In genomic region chr17:14559220-14559619, GRCh38 we compare ENCODE assay signal across 19 cellular contexts.
"Had no signal": no experiment of that assay in that cellular context is flagged by ENCODE, and none has a peak within 500 bp of the region (broad histone marks: within the 10 kb centered on the region; RNA-seq: fewer than 3 reads in every experiment).

No MANE protein-coding gene starts in this region.

- H3K9me3 ChIP-seq: psoas muscle, testis, upper lobe of right lung had no signal

- ATAC-seq: left ventricle myocardium superior, psoas muscle, right cardiac atrium, upper lobe of right lung had no signal

- H3K27me3 ChIP-seq: brain microvascular endothelial cell, testis, upper lobe of right lung had no signal

- H3K27me3 Mint-ChIP-seq: activated CD8-positive, alpha-beta T cell treated with anti-CD3 and anti-CD28 coated beads for 36 hours had no signal

- H3K27ac ChIP-seq: brain microvascular endothelial cell, psoas muscle, skin epidermis, testis, upper lobe of right lung had no signal

- H3K4me1 Mint-ChIP-seq: activated B cell treated with CpG ODN at 0.5 μM for 24 hours had no signal

- H3K36me3 ChIP-seq: brain microvascular endothelial cell, upper lobe of right lung had no signal

- FAIRE-seq: colon, frontal cortex had no signal

- DNase-seq: activated B cell treated with CpG ODN at 0.5 μM for 24 hours; activated CD4-positive, alpha-beta T cell treated with anti-CD3 and anti-CD28 coated beads for 4 hours; activated naive CD4-positive, alpha-beta T cell treated with anti-CD3 and anti-CD28 coated beads for 36 hours; activated T-cell treated with anti-CD3 and anti-CD28 coated beads, Interleukin-2, amount 50 U/mL, for 1 hour; aorta; brain microvascular endothelial cell; central memory CD4-positive, alpha-beta T cell; left ventricle myocardium superior; psoas muscle; right cardiac atrium; stimulated activated CD4-positive, alpha-beta T cell treated with anti-CD3 and anti-CD28 coated beads, Interleukin-2, amount 100 ng/mL, for 48 hours; SW 1271; testis; upper lobe of right lung had no signal

- H3K4me3 Mint-ChIP-seq: activated B cell treated with CpG ODN at 0.5 μM for 24 hours; activated CD8-positive, alpha-beta T cell treated with anti-CD3 and anti-CD28 coated beads for 36 hours; activated naive CD4-positive, alpha-beta T cell treated with anti-CD3 and anti-CD28 coated beads for 36 hours; T-helper 2 cell treated with Interferon-gamma antibody and Interleukin-4, amounts not matched to agents 5 μg/mL and 100 μg/mL, for 36 hours had no signal

- H3K9me3 Mint-ChIP-seq: activated B cell treated with CpG ODN at 0.5 μM for 24 hours; activated CD8-positive, alpha-beta T cell treated with anti-CD3 and anti-CD28 coated beads for 36 hours; activated naive CD4-positive, alpha-beta T cell treated with anti-CD3 and anti-CD28 coated beads for 36 hours; T-helper 2 cell treated with Interferon-gamma antibody and Interleukin-4, amounts not matched to agents 5 μg/mL and 100 μg/mL, for 36 hours had no signal

- H3K4me1 ChIP-seq: psoas muscle, testis, upper lobe of right lung had no signal

- H3K4me3 ChIP-seq: psoas muscle, skin epidermis, testis, upper lobe of right lung had no signal

- H3K27ac Mint-ChIP-seq: activated B cell treated with CpG ODN at 0.5 μM for 24 hours; activated CD8-positive, alpha-beta T cell treated with anti-CD3 and anti-CD28 coated beads for 36 hours; activated naive CD4-positive, alpha-beta T cell treated with anti-CD3 and anti-CD28 coated beads for 36 hours; T-helper 2 cell treated with Interferon-gamma antibody and Interleukin-4, amounts not matched to agents 5 μg/mL and 100 μg/mL, for 36 hours had no signal
